Comparison of ENCODE assay signal across 8 cellular contexts in the genomic region with DNA sequence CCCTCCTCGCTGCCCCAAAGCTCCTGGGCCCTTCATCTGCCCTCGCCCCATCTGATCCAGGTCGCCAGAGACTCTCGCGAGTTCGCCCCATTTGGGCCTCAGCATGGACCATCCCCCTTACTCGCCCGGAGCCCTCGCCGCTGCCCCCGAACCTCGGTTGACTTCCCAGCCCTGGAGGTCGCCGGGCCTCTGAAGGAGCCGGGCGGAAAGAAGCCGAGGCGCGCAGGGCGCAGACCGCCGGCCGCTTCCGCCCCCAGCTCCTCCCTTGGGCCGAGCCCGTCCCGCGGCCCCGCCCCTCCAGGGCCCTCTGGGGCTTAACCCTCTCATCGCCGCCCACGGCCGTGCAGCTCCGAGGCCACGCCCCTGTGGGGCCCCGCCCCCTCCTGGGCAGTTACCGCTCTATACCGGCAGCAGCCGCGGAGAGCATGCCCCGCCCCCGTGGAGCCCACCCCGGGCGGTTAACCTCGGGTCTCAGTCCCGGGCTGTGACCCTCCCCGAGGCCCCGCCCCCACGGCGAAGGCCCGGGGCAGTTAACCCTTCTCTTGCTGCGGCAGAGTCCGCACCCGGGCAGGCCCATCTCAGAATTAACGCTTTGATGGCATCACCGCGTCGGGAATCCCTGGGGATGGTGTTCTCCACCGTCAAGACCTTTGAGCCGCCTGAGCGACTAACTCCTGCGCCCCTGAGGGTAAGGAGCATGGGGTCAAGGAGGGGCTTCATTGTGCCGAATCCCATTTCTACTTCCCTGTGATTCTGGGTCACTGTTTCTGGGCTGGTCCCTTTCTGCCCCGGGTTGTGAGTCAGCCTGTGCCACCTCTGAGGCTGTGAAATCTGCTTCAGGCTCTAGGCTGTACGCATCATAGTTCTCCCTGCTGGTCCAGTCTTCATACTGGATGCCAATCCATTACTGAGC. TPM values are rescaled to one million over a fixed set of nuclear protein-coding genes. Genes with fewer than 3 reads are reported as not detected.
DNase-seq lines count a peak whose midpoint lies in the region; FAIRE-seq and TF ChIP-seq lines count a peak whose summit lies in the region.

TSS of gene SPSB2 (minus strand) at position 210 of the 913 bp plus-strand sequence. CDS start 402 bp downstream, outside the sequence.

- peak; percentile 34 for TF ChIP-seq POLR2A in NB4 (IDR thresholded peaks at IDR 0.05; ENCODE audit: extremely low read depth, insufficient read length)

- H2BK12ac ChIP-seq in neuronal stem cell (ENCODE audit: low read length) = no peak within 1 kb of the TSS

- no peak within 1 kb of the TSS for H2BK120ac ChIP-seq in neuronal stem cell (ENCODE audit: low read depth, low read length)

- WGBS in neuronal stem cell (ENCODE audit: extremely low coverage in 2 of 2, insufficient read length in 2 of 2, insufficient replicate concordance in 1 of 2), 2 donors = no CpG with 5 or more reads among the region's 65 CpGs

- peak within 1 kb of the TSS; percentile 100 for H3K4me2 ChIP-seq in neuronal stem cell (ENCODE audit: insufficient read depth, low read length, poor library complexity, severe bottlenecking)

- H3K36me3 ChIP-seq in neuronal stem cell (replicated peaks in 1 of 2; ENCODE audit: control insufficient read depth in 2 of 2, insufficient read depth in 2 of 2, low read length in 2 of 2) = peaks cover 15 to 46% of the 10 kb centered on the region in 2 donors
- H3K36me3 ChIP-seq in subcutaneous abdominal adipose tissue (ENCODE audit: control insufficient read depth in 5 of 5, insufficient read depth in 5 of 5, low read length in 5 of 5) = peaks cover 0 to 23% (median 18%) of the 10 kb centered on the region in 5 donors

- no peaks in the 10 kb centered on the region for H3K9me3 Mint-ChIP-seq in HFFc6

- peak within 1 kb of the TSS; percentile 91 for H2AFZ ChIP-seq in neuronal stem cell (ENCODE audit: low read length)

- peak within 1 kb of the TSS; percentile 98 for H3K23ac ChIP-seq in neuronal stem cell (ENCODE audit: low read depth, low read length, poor library complexity)

- peak within 1 kb of the TSS; percentile 79 for H2AK5ac ChIP-seq in neuronal stem cell (ENCODE audit: low read depth, low read length)

- DNase-seq in GM03348 (ENCODE audit: low spot score) (peak; percentile 98), HFFc6 (peak; percentile 89), NB4 (ENCODE audit: low read depth) (peak; percentile 97), SK-MEL-5 (ENCODE audit: low read depth, low spot score) (peak; percentile 94), frontal cortex (ENCODE audit: low spot score in 2 of 2) (peak; percentile 93 to 94), neuronal stem cell (ENCODE audit: low spot score) (peak; percentile 99)
- peak; percentile 100 for DNase-seq in activated naive CD4-positive, alpha-beta T cell treated with Interleukin-2 at 50 U/mL for 16 hours

- peak within 1 kb of the TSS; percentile 88 for H3K18ac ChIP-seq in neuronal stem cell (ENCODE audit: low read length)

- peaks cover 31% of the 10 kb centered on the region for H3K36me3 Mint-ChIP-seq in HFFc6 (ENCODE audit: low read depth)

- H3K4me3 Mint-ChIP-seq in HFFc6 = peak within 1 kb of the TSS; percentile 93

- no peak for TF ChIP-seq CTCF in HFFc6 (IDR thresholded peaks at IDR 0.05)
- no peak for TF ChIP-seq CTCF in NB4 (IDR thresholded peaks at IDR 0.05; ENCODE audit: low read depth, low read length)

- peak within 1 kb of the TSS; percentile 91 for H3K27ac Mint-ChIP-seq in HFFc6

- H3K9me3 ChIP-seq in neuronal stem cell (replicated peaks in 1 of 2; ENCODE audit: control insufficient read depth in 2 of 2, insufficient read depth in 1 of 2, low read depth in 1 of 2, low read length in 2 of 2) (no peaks in the 10 kb centered on the region), subcutaneous abdominal adipose tissue (ENCODE audit: control insufficient read depth in 5 of 5, low read length in 5 of 5) (no peaks in the 10 kb centered on the region)

- peaks cover 6% of the 10 kb centered on the region; the same call in 1 of the 2 replicates for H3K27me3 Mint-ChIP-seq in HFFc6 (ENCODE audit: insufficient read depth)

- no peak within 1 kb of the TSS for H3K4ac ChIP-seq in neuronal stem cell (ENCODE audit: low read length)

- peaks cover 8% of the 10 kb centered on the region for H3K79me1 ChIP-seq in neuronal stem cell (ENCODE audit: low read depth, low read length)

- H3K27me3 ChIP-seq in neuronal stem cell (ENCODE audit: control insufficient read depth in 3 of 3, insufficient read depth in 3 of 3, low read depth in 1 of 3, low read length in 3 of 3) = no peaks in the 10 kb centered on the region
- H3K27me3 ChIP-seq in subcutaneous abdominal adipose tissue (ENCODE audit: control insufficient read depth in 5 of 5, insufficient read depth in 4 of 5, low read length in 5 of 5) = no peaks in the 10 kb centered on the region

- H3K4me1 Mint-ChIP-seq in HFFc6 (ENCODE audit: low read depth) = peaks cover 52% of the 10 kb centered on the region

- H3K9ac ChIP-seq in neuronal stem cell (ENCODE audit: low read depth, low read length, poor library complexity) (peak within 1 kb of the TSS; percentile 94), subcutaneous abdominal adipose tissue (ENCODE audit: low read length in 5 of 5) (peak within 1 kb of the TSS; percentile 6 to 92 (median 89))

- no peak within 1 kb of the TSS for H4K8ac ChIP-seq in neuronal stem cell (ENCODE audit: low read depth, low read length)

- in situ Hi-C loops in SK-MEL-5 (cut with HindIII; ENCODE audit: low pct_unique_long_range_greater_than_20kb, low sequenced_read_pairs) = no loop called here

- H3K27ac ChIP-seq in neuronal stem cell (replicated peaks; ENCODE audit: low read length) = peak within 1 kb of the TSS; percentile 70
- peak within 1 kb of the TSS; percentile 86 for H3K27ac ChIP-seq in subcutaneous abdominal adipose tissue (ENCODE audit: low read depth, low read length)

- H3K4me1 ChIP-seq in neuronal stem cell (ENCODE audit: control insufficient read depth in 2 of 2, insufficient read depth in 1 of 2, low read depth in 1 of 2, low read length in 2 of 2) (peaks cover 9 to 10% of the 10 kb centered on the region in 2 donors), subcutaneous abdominal adipose tissue (ENCODE audit: control insufficient read depth in 5 of 5, insufficient read depth in 5 of 5, low read length in 5 of 5) (peaks cover 5 to 46% (median 39%) of the 10 kb centered on the region in 5 donors)

- peak within 1 kb of the TSS; percentile 76 for H2BK15ac ChIP-seq in neuronal stem cell (ENCODE audit: low read length)

- H3K4me3 ChIP-seq in NB4 (ENCODE audit: low read depth, low read length) = peak within 1 kb of the TSS; percentile 72
- H3K4me3 ChIP-seq in neuronal stem cell (ENCODE audit: low read length in 2 of 2) = peak within 1 kb of the TSS; percentile 81 to 90
- peak within 1 kb of the TSS; percentile 83 to 96 (median 88) for H3K4me3 ChIP-seq in subcutaneous abdominal adipose tissue (ENCODE audit: low read depth in 1 of 5, low read length in 5 of 5)

- no peak within 1 kb of the TSS for H3K14ac ChIP-seq in neuronal stem cell (ENCODE audit: low read length)

- H2BK5ac ChIP-seq in neuronal stem cell (ENCODE audit: low read length) = peak within 1 kb of the TSS; percentile 89

- FAIRE-seq in frontal cortex (lab: Jason Lieb, UNC) = no peak

- no peak within 1 kb of the TSS for H4K91ac ChIP-seq in neuronal stem cell (ENCODE audit: low read depth, low read length, poor library complexity)

RNA-seq across cellular contexts. Expression of gene SPSB2, which starts in this region (rescaled TPM):
- total RNA-seq in HFFc6 (2021; fragmentation: NEBNext Ultra II Directional; extraction: Animal tissue kit (Norgen Biotek cat#: 25700)) = 10 to 100 TPM; 12.1 to 13.9 (median 13.0) TPM
- total RNA-seq in SK-MEL-5 (2014; rRNA removed; shearing (Covaris generic)) = 6.4 and 8.3 TPM in 2 replicates
- 13.4 and 17.4 TPM in 2 replicates for polyA plus RNA-seq in SK-MEL-5 (2015; cell fraction: cytosol; rRNA removed)
- polyA plus RNA-seq in SK-MEL-5 (2015; cell fraction: nucleus; rRNA removed) = 25.9 and 32.2 TPM in 2 replicates
- total RNA-seq in frontal cortex = 1.6 TPM
- polyA plus RNA-seq in neuronal stem cell (2013, experiment 1 of 2) = 5.7 TPM
- 5.5 TPM for polyA plus RNA-seq in neuronal stem cell (2013, experiment 2 of 2)

Comparison
In these comparisons a context has a peak if more than half of its experiments do, and no peak if none do; other contexts are left out.
1. Peak in every context shown above with its lines: DNase-seq, H3K4me3 ChIP-seq and H3K27ac ChIP-seq.